18 cellular contexts compared by ENCODE assay signal in the genomic region with DNA sequence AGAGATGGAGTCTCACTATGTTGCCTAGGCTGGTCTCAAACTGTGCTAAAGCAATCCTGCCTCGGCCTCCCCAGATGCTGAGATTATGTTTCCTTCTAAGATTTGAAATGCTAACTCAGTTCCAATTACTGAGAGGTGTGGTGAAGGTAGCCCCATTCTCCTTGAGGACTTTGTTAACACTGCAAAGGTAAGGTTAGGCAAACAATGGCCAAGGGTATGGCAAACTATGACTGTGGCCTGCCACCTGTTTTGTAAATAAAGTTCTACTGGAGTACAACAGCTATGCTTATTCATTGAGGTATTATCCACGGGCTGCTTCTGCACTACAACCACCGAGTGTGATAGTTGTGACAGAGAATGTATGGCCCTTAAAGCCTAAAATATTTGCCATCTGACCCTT. TPM values are rescaled to one million over a fixed set of nuclear protein-coding genes. Genes with fewer than 3 reads are reported as not detected.
DNase-seq lines count a peak whose midpoint lies in the region; ATAC-seq and TF ChIP-seq lines count a peak whose summit lies in the region.
"Had no signal": no experiment of that assay in that cellular context is flagged by ENCODE, and none has a peak within 500 bp of the region (broad histone marks: within the 10 kb centered on the region; RNA-seq: fewer than 3 reads in every experiment).

No MANE protein-coding gene starts in this region.

- DNase-seq in A673 (ENCODE audit: low spot score), result no peak
- no peak for DNase-seq in CD4-positive, alpha-beta T cell
- no peak for DNase-seq in PC-3
- no peak for DNase-seq in erythroblast (lab: John Stamatoyannopoulos, UW)
- no peak for DNase-seq in right cardiac atrium
- DNase-seq in iPS-NIHi11 (ENCODE audit: low spot score), result no peak
- DNase-seq: AML-193; C1 segment of cervical spinal cord; CD8-positive, alpha-beta memory T cell; KG1; NCI-H1694 treated with DMSO at 0.1 percent for 48 hours; NCI-H446 treated with DMSO at 0.1 percent for 48 hours; NCI-H526 treated with DMSO at 0.1 percent for 48 hours; RPMI8226; SHP77 had no signal

- WGBS in right cardiac atrium, result 92% methylated on average over 3 of the region's 3 CpGs

- CTCF ChIA-PET in A673 (lab: Charles Lee) (no interaction called here), PC-3 (lab: Charles Lee) (no interaction called here)
- CTCF ChIA-PET in CD4-positive, alpha-beta T cell (lab: Charles Lee), result interaction anchor here (2.1 kb wide), 1 partner anchor 13 kb away, joined by 6 read pairs; a partner anchor contains a TSS

- no peak overlapping the region for H3K4me2 ChIP-seq in PC-3 (ENCODE audit: low read length)

- no peaks in the 10 kb centered on the region for H3K4me1 Mint-ChIP-seq in CD4-positive, alpha-beta T cell (ENCODE audit: low read depth)

- TF ChIP-seq CTCF in A673 (conservative IDR thresholded peaks at IDR 0.05; ENCODE audit: low read depth, low read length), result no peak
- no peak for TF ChIP-seq CTCF in CD4-positive, alpha-beta T cell (IDR thresholded peaks at IDR 0.05)
- TF ChIP-seq CTCF in PC-3 (conservative IDR thresholded peaks at IDR 0.05; ENCODE audit: low read depth, low read length), result no peak

- no peaks in the 10 kb centered on the region for H3K4me1 ChIP-seq in A673 (ENCODE audit: insufficient read depth, low read length, poor library complexity, severe bottlenecking)
- H3K4me1 ChIP-seq in PC-3 (ENCODE audit: insufficient read depth, low read length), result peaks cover 5% of the 10 kb centered on the region; the same call in 1 of the 2 replicates
- no peaks in the 10 kb centered on the region for H3K4me1 ChIP-seq in right cardiac atrium (ENCODE audit: control insufficient read depth, insufficient read depth, low read length)

- TF ChIP-seq POLR2A in erythroblast (IDR thresholded peaks at IDR 0.05; ENCODE audit: low read length), result peak; percentile 29

- H3F3A ChIP-seq in PC-3 (ENCODE audit: low read length, unreplicated experiment), result peaks cover 21% of the 10 kb centered on the region

- H3K36me3 ChIP-seq in A673 (ENCODE audit: insufficient read depth, low read length, poor library complexity, severe bottlenecking) (peaks cover 98% of the 10 kb centered on the region), PC-3 (ENCODE audit: low read depth, low read length) (peaks cover 81% of the 10 kb centered on the region)

- H3K36me3 Mint-ChIP-seq in CD4-positive, alpha-beta T cell (ENCODE audit: low read depth), result peaks cover 84% of the 10 kb centered on the region

- H4K20me1 ChIP-seq in PC-3 (ENCODE audit: low read length), result peaks cover 33% of the 10 kb centered on the region

- ATAC-seq in CD4-positive, alpha-beta T cell (ENCODE audit: poor library complexity), result no peak
- ATAC-seq in PC-3 (no peak), right cardiac atrium (no peak), HG03520 (IDR thresholded peaks at IDR 0.05; ENCODE audit: unreplicated experiment) (no peak)

- no peak overlapping the region for H3K9ac ChIP-seq in PC-3 (ENCODE audit: low read length)

- intact Hi-C loops in A673 (cut with micrococcal nuclease; ENCODE audit: unreplicated experiment) (loop anchor here (10.0 kb wide), 1 partner anchor 394 kb away; no protein-coding TSS in a partner anchor), PC-3 (cut with micrococcal nuclease) (no loop called here), right cardiac atrium (cut with DNase I) (no loop called here)
- intact Hi-C loops in CD4-positive, alpha-beta T cell (cut with DNase I, micrococcal nuclease), result no loop called here

- H3K9me2 ChIP-seq in PC-3 (replicated peaks; ENCODE audit: low read length), result no peaks in the 10 kb centered on the region

- H3K4me3 ChIP-seq in A673 (ENCODE audit: low read depth, low read length, poor library complexity, severe bottlenecking) (no peak overlapping the region), PC-3 (ENCODE audit: low read length) (no peak overlapping the region), right cardiac atrium (ENCODE audit: low read length) (no peak overlapping the region)

- H3K27me3 Mint-ChIP-seq in CD4-positive, alpha-beta T cell, result no peaks in the 10 kb centered on the region
- H3K27me3 Mint-ChIP-seq: CD8-positive, alpha-beta memory T cell had no signal

- peaks cover 41% of the 10 kb centered on the region for H3K79me2 ChIP-seq in PC-3 (ENCODE audit: low read length)

- H3K9me3 ChIP-seq in A673 (ENCODE audit: low read depth, low read length, poor library complexity, severe bottlenecking) (no peaks in the 10 kb centered on the region), PC-3 (ENCODE audit: low read length) (no peaks in the 10 kb centered on the region), right cardiac atrium (ENCODE audit: control insufficient read depth, low read length) (no peaks in the 10 kb centered on the region)
- no peaks in the 10 kb centered on the region for H3K9me3 ChIP-seq in CD4-positive, alpha-beta T cell (ENCODE audit: control insufficient read depth, low read length)

- TSS peak; percentile 3 for BruUV-seq in A673 (replicated peaks; lab: Mats Ljungman, UMichigan)
- TSS peak; percentile 4 for BruUV-seq in PC-3 (replicated peaks; lab: Mats Ljungman, UMichigan)

- H3K9me3 Mint-ChIP-seq in CD4-positive, alpha-beta T cell, result no peaks in the 10 kb centered on the region
- H3K9me3 Mint-ChIP-seq: CD8-positive, alpha-beta memory T cell had no signal

- H3K27ac ChIP-seq in A673 (ENCODE audit: low read depth, low read length, poor library complexity, severe bottlenecking) (no peak overlapping the region), PC-3 (ENCODE audit: low read length) (no peak overlapping the region), right cardiac atrium (ENCODE audit: low read length) (no peak overlapping the region)
- no peak overlapping the region for H3K27ac ChIP-seq in CD4-positive, alpha-beta T cell (ENCODE audit: low read depth, low read length)
- H3K27ac ChIP-seq: HL-60 had no signal

- POLR2A ChIA-PET in A673 (lab: Charles Lee; ENCODE audit: low non-redundant PET) (no interaction called here), PC-3 (lab: Charles Lee; ENCODE audit: unreplicated experiment) (no interaction called here)
- POLR2A ChIA-PET in CD4-positive, alpha-beta T cell (lab: Charles Lee), result interaction anchor here (1.4 kb wide), 1 partner anchor 14 kb away, joined by 3 read pairs; no protein-coding TSS in a partner anchor

- no peak overlapping the region for H3K4me3 Mint-ChIP-seq in CD4-positive, alpha-beta T cell
- H3K4me3 Mint-ChIP-seq: CD8-positive, alpha-beta memory T cell had no signal

- H3K27ac Mint-ChIP-seq in CD4-positive, alpha-beta T cell, result peak overlapping the region; percentile 40

- H3K27me3 ChIP-seq in A673 (replicated peaks; ENCODE audit: insufficient read depth, low read depth, low read length, poor library complexity) (no peaks in the 10 kb centered on the region), PC-3 (ENCODE audit: low read length) (no peaks in the 10 kb centered on the region), right cardiac atrium (ENCODE audit: control insufficient read depth, insufficient read depth) (no peaks in the 10 kb centered on the region)
- no peaks in the 10 kb centered on the region for H3K27me3 ChIP-seq in CD4-positive, alpha-beta T cell (ENCODE audit: control insufficient read depth, insufficient read depth, low read length)

- no peak overlapping the region for H2AFZ ChIP-seq in PC-3 (ENCODE audit: low read length)

RNA-seq across cellular contexts. Expression of a gene that starts 9.6 kb away (rescaled TPM):
- total RNA-seq in A673 (2021) (27.5 and 29.6 TPM in 2 replicates), PC-3 (2014; rRNA removed) (14.7 and 18.8 TPM in 2 replicates), right cardiac atrium (10 to 100 TPM; 21.6 to 26.2 (median 22.5) TPM)
- total RNA-seq in CD4-positive, alpha-beta T cell, result 10 to 100 TPM; 66.2 to 67.0 TPM
- polyA plus RNA-seq in right cardiac atrium, result 9.4 TPM

RNA-seq across cellular contexts. Expression of a gene that starts 13.5 kb away (rescaled TPM):
- total RNA-seq in A673 (2021) (92.7 and 93.3 TPM in 2 replicates), PC-3 (2014; rRNA removed) (63.4 and 64.4 TPM in 2 replicates), right cardiac atrium (10 to 100 TPM; 24.0 to 29.3 (median 28.8) TPM)
- 10 to 100 TPM; 56.6 to 60.8 TPM for total RNA-seq in CD4-positive, alpha-beta T cell
- 20.0 TPM for polyA plus RNA-seq in right cardiac atrium

RNA-seq across cellular contexts. Expression of a gene that starts 20.7 kb away (rescaled TPM):
- total RNA-seq in A673 (2021), result not detected in 2 replicates
- total RNA-seq in CD4-positive, alpha-beta T cell, result not detected
- not detected in 2 replicates for total RNA-seq in PC-3 (2014; rRNA removed)
- not detected for total RNA-seq in right cardiac atrium
- polyA plus RNA-seq in right cardiac atrium, result not detected
- total RNA-seq: CD8-positive, alpha-beta memory T cell; Daoy had no signal

RNA-seq across cellular contexts. Expression of a gene that starts 57.6 kb away (rescaled TPM):
- 148 and 161 TPM in 2 replicates for total RNA-seq in A673 (2021)
- 10 to 100 TPM; 54.8 to 62.4 TPM for total RNA-seq in CD4-positive, alpha-beta T cell
- total RNA-seq in PC-3 (2014; rRNA removed), result 65.9 and 70.8 TPM in 2 replicates
- 10 to 100 TPM; 56.6 to 75.7 (median 66.7) TPM for total RNA-seq in right cardiac atrium
- 34.9 TPM for polyA plus RNA-seq in right cardiac atrium
